37 cellular contexts compared by ENCODE assay signal in genomic region chrX:126815816-126816215, GRCh38. TPM values are rescaled to one million over a fixed set of nuclear protein-coding genes. Genes with fewer than 3 reads are reported as not detected.
"Had no signal": no experiment of that assay in that cellular context is flagged by ENCODE, and none has a peak within 500 bp of the region (broad histone marks: within the 10 kb centered on the region; RNA-seq: fewer than 3 reads in every experiment).

No MANE protein-coding gene starts in this region.

- H3K36me3 ChIP-seq: adrenal gland, ascending aorta, brain microvascular endothelial cell, breast epithelium, cardiac muscle cell had no signal

- H3K4me1 ChIP-seq: adrenal gland, ascending aorta, body of pancreas, breast epithelium had no signal

- ATAC-seq: activated naive CD4-positive, alpha-beta T cell treated with anti-CD3 and anti-CD28 coated beads, Interleukin-2, amount 50 U/mL, for 72 hours; activated naive CD8-positive, alpha-beta T cell treated with anti-CD3 and anti-CD28 coated beads, Interleukin-2, amount 50 U/mL, for 24 hours; activated T-cell treated with anti-CD3 and anti-CD28 coated beads, Interleukin-2, amount 50 U/mL, for 4 hours; activated T-cell treated with anti-CD3 and anti-CD28 coated beads, Interleukin-2, amount 50 U/mL, for 72 hours; activated T-helper 17 cell treated with anti-CD3 and anti-CD28 coated beads, Interleukin-2, amount 50 U/mL, for 72 hours; body of pancreas had no signal

- H3K27me3 ChIP-seq: ascending aorta, body of pancreas, brain microvascular endothelial cell, cardiac muscle cell had no signal

- H3K4me3 ChIP-seq: adrenal gland, ascending aorta, body of pancreas, breast epithelium, cardiac muscle cell had no signal

- H3K27ac ChIP-seq: adrenal gland, ascending aorta, body of pancreas, brain microvascular endothelial cell, breast epithelium, cardiac muscle cell had no signal

- DNase-seq: activated effector memory CD4-positive, alpha-beta T cell treated with anti-CD3 and anti-CD28 coated beads, Interleukin-2, amount 50 U/mL, for 16 hours; activated effector memory CD4-positive, alpha-beta T cell treated with Interleukin-2 at 50 U/mL for 16 hours; activated gamma-delta T cell; activated gamma-delta T cell treated with Interleukin-2 at 50 U/mL for 16 hours; activated naive CD4-positive, alpha-beta T cell; activated naive CD4-positive, alpha-beta T cell treated with anti-CD3 and anti-CD28 coated beads for 36 hours; activated naive CD4-positive, alpha-beta T cell treated with anti-CD3 and anti-CD28 coated beads, Interleukin-2, amount 10 ng/mL, durations not matched to agents 7 days and 5 days; activated naive CD4-positive, alpha-beta T cell treated with anti-CD3 and anti-CD28 coated beads, Interleukin-2, amount 50 U/mL, for 16 hours; activated naive CD4-positive, alpha-beta T cell treated with Interleukin-2 at 50 U/mL for 16 hours; activated naive CD8-positive, alpha-beta T cell treated with anti-CD3 and anti-CD28 coated beads for 36 hours; activated naive CD8-positive, alpha-beta T cell treated with anti-CD3 and anti-CD28 coated beads, Interleukin-2, amount 10 ng/mL, durations not matched to agents 7 days and 5 days; activated naive CD8-positive, alpha-beta T cell treated with anti-CD3 and anti-CD28 coated beads, Interleukin-2, amount 50 U/mL, for 24 hours; activated T-cell treated with anti-CD3 and anti-CD28 coated beads, Interleukin-2, amount 50 U/mL, for 4 hours; activated T-cell treated with anti-CD3 and anti-CD28 coated beads, Interleukin-2, amount 50 U/mL, for 48 hours; activated T-cell treated with anti-CD3 and anti-CD28 coated beads, Interleukin-2, amount 50 U/mL, for 72 hours; adrenal gland; amniotic stem cell; amygdala; anterior cingulate cortex; aorta; body of pancreas; brain microvascular endothelial cell; caudate nucleus; central memory CD4-positive, alpha-beta T cell; cerebellar nuclear complex had no signal

- H3K9me3 ChIP-seq: adrenal gland, ascending aorta, body of pancreas, breast epithelium had no signal

- FAIRE-seq: astrocyte, bronchial epithelial cell had no signal

RNA-seq across cellular contexts. Expression of gene PRR32, which starts 3.7 kb away (rescaled TPM):
- total RNA-seq: activated naive CD4-positive, alpha-beta T cell treated with anti-CD3 and anti-CD28 coated beads for 36 hours; activated naive CD4-positive, alpha-beta T cell treated with anti-CD3 and anti-CD28 coated beads, Interleukin-2, amount 50 U/mL, for 72 hours; activated naive CD8-positive, alpha-beta T cell treated with anti-CD3 and anti-CD28 coated beads for 36 hours; activated naive CD8-positive, alpha-beta T cell treated with anti-CD3 and anti-CD28 coated beads, Interleukin-2, amount 10 ng/mL, durations not matched to agents 7 days and 5 days; activated T-cell treated with anti-CD3 and anti-CD28 coated beads, Interleukin-2, amount 50 U/mL, for 4 hours; activated T-cell treated with anti-CD3 and anti-CD28 coated beads, Interleukin-2, amount 50 U/mL, for 72 hours; activated T-helper 1 cell treated with anti-CD3 and anti-CD28 coated beads, Interleukin-12 subunit alpha, Interleukin-12 subunit beta, Interleukin-2, Interleukin-4 antibody, amounts not matched to agents 30 ng/mL and 10 ng/mL and 1 ng/mL, durations not matched to agents 14 hours and 24 hours and 36 hours; activated T-helper 17 cell treated with anti-CD3 and anti-CD28 coated beads, Interleukin-2, amount 50 U/mL, for 72 hours; activated T-helper 2 cell treated with anti-CD3 and anti-CD28 coated beads, Interferon-gamma antibody, Interleukin-2, Interleukin-4, amounts not matched to agents 10 μg/mL and 5 μg/mL and 100 μg/mL, durations not matched to agents 14 hours and 24 hours and 36 hours; adrenal gland; aorta; ascending aorta; astrocyte; body of pancreas; breast epithelium; bronchial epithelial cell; cerebellum; chondrocyte had no signal
- polyA plus RNA-seq: adipose tissue, adrenal gland, aorta, cardiac muscle cell had no signal
